Comparison of ENCODE assay signal across 1 cellular context in genomic region chr19:48642862-48643261, GRCh38.
TF ChIP-seq lines count a peak whose summit lies in the region.

No MANE protein-coding gene starts in this region.

TF ChIP-seq in HEK293, 187 proteins besides CTCF, POLR2A, EP300 and RAD21 (continued from another document):
- TF ChIP-seq ZBTB6 (tag by site-specific recombination; IDR thresholded peaks at IDR 0.05): no peak
- TF ChIP-seq ZNF169 (tag by site-specific recombination; IDR thresholded peaks at IDR 0.05): no peak
- no peak for TF ChIP-seq ZNF202 (tag by site-specific recombination; IDR thresholded peaks at IDR 0.05; ENCODE audit: borderline replicate concordance)
- no peak for TF ChIP-seq ZNF473 (tag by site-specific recombination; IDR thresholded peaks at IDR 0.05)
- TF ChIP-seq ZNF596 (tag by site-specific recombination; IDR thresholded peaks at IDR 0.05): 0 out of 2 replicates have a peak, but pooled peaks have one; percentile 30
- TF ChIP-seq ZNF366 (tag by site-specific recombination; conservative IDR thresholded peaks at IDR 0.05): peak; percentile 83
- TF ChIP-seq KLF8 (tag by site-specific recombination; IDR thresholded peaks at IDR 0.05): no peak
- TF ChIP-seq ZNF747 (tag by site-specific recombination; IDR thresholded peaks at IDR 0.05): no peak
- TF ChIP-seq ZNF184 (tag by site-specific recombination; IDR thresholded peaks at IDR 0.05): no peak
- no peak for TF ChIP-seq ZNF23 (tag by site-specific recombination; IDR thresholded peaks at IDR 0.05; ENCODE audit: borderline replicate concordance)
- peak; percentile 26; the same call in 1 of the 2 replicates for TF ChIP-seq PRDM1 (tag by site-specific recombination; IDR thresholded peaks at IDR 0.05)
- TF ChIP-seq ZNF654 (tag by site-specific recombination; IDR thresholded peaks at IDR 0.05; ENCODE audit: low read depth): no peak
- no peak for TF ChIP-seq ZBTB21 (tag by site-specific recombination; IDR thresholded peaks at IDR 0.05)
- TF ChIP-seq ZNF701 (tag by site-specific recombination; IDR thresholded peaks at IDR 0.05): no peak
- no peak for TF ChIP-seq REPIN1 (tag by site-specific recombination; IDR thresholded peaks at IDR 0.05; ENCODE audit: low read depth)
- no peak for TF ChIP-seq GLI2 (tag by site-specific recombination; IDR thresholded peaks at IDR 0.05; ENCODE audit: borderline replicate concordance, low read depth)
- peak; percentile 87 for TF ChIP-seq ZNF121 (tag by site-specific recombination; IDR thresholded peaks at IDR 0.05)
- TF ChIP-seq ZNF530 (tag by site-specific recombination; IDR thresholded peaks at IDR 0.05; ENCODE audit: low read depth): no peak
- no peak for TF ChIP-seq ZNF600 (tag by site-specific recombination; IDR thresholded peaks at IDR 0.05)
